8 cellular contexts compared by ENCODE assay signal in genomic region chr1:221045842-221046831, GRCh38.
DNase-seq lines count a peak whose midpoint lies in the region; FAIRE-seq and TF ChIP-seq lines count a peak whose summit lies in the region.

No MANE protein-coding gene starts in this region.

- WGBS in GM23248 (ENCODE audit: low coverage in 1 of 2, low lambda C conversion rate in 2 of 2, missing lambda C conversion rate in 2 of 2), 2 experiments = 79 to 84% methylated on average over 5 of the region's 5 CpGs

- FAIRE-seq in HTR-8/SVneo (lab: Jason Lieb, UNC) = no peak

- no peaks in the 10 kb centered on the region for H3K27me3 ChIP-seq in GM23248 (replicated peaks; ENCODE audit: insufficient read depth)

- peak overlapping the region; percentile 54 for H2AFZ ChIP-seq in GM23248

- no peak for TF ChIP-seq CTCF in GM13976 (IDR thresholded peaks at IDR 0.05; ENCODE audit: borderline replicate concordance, control extremely low read depth, extremely low read depth, insufficient read depth, missing control alignments)
- TF ChIP-seq CTCF in fibroblast of mammary gland (conservative IDR thresholded peaks at IDR 0.05; ENCODE audit: control insufficient read depth, insufficient read depth, low read depth, low read length) = no peak

- no peaks in the 10 kb centered on the region for H3K9me3 ChIP-seq in GM23248 (ENCODE audit: low read depth)

- no peaks in the 10 kb centered on the region for H3F3A ChIP-seq in GM23248 (ENCODE audit: insufficient read depth)

- in situ Hi-C loops in GM13976 (cut with MboI; ENCODE audit: low sequenced_read_pairs, unreplicated experiment) (no loop called here), GM23248 (cut with MboI) (no loop called here)

- DNase-seq in GM13976 (ENCODE audit: low spot score) (peak; percentile 41), GM23248 (peak; percentile 30), LHCN-M2 (ENCODE audit: low read depth) (peak; percentile 29), fibroblast of mammary gland (ENCODE audit: low read depth) (peak; percentile 36), NCI-H1436 (lab: John Stamatoyannopoulos, UW) (no peak), NCI-H526 treated with DMSO at 0.1 percent for 48 hours (lab: John Stamatoyannopoulos, UW) (no peak), DMS 273 (lab: John Stamatoyannopoulos, UW; ENCODE audit: unreplicated experiment) (no peak), HTR-8/SVneo (ENCODE audit: insufficient read length, low spot score) (no peak)

- H3K9me2 ChIP-seq in GM23248 (ENCODE audit: insufficient read depth) = no peaks in the 10 kb centered on the region

- peaks cover 9% of the 10 kb centered on the region for H3K4me1 ChIP-seq in GM23248 (ENCODE audit: insufficient read depth)

- H3K9ac ChIP-seq in GM23248 = no peak overlapping the region

- peak overlapping the region; percentile 10 for H3K4me2 ChIP-seq in GM23248 (ENCODE audit: unreplicated experiment)

- no peak overlapping the region for H3K27ac ChIP-seq in GM23248

- H4K20me1 ChIP-seq in GM23248 (ENCODE audit: insufficient read depth) = no peaks in the 10 kb centered on the region

- H3K4me3 ChIP-seq in GM23248 (no peak overlapping the region), fibroblast of mammary gland (ENCODE audit: control insufficient read depth, low read depth, low read length) (no peak overlapping the region)

- H3K36me3 ChIP-seq in GM23248 (ENCODE audit: low read depth) = no peaks in the 10 kb centered on the region

- H3K79me2 ChIP-seq in GM23248 (ENCODE audit: insufficient read depth) = no peaks in the 10 kb centered on the region

Comparison
In these comparisons a context has a peak if more than half of its experiments do, and no peak if none do; other contexts are left out.
1. DNase-seq: peak in GM13976 (single experiment), GM23248 (single experiment), LHCN-M2 (single experiment) and fibroblast of mammary gland (single experiment); none in NCI-H1436 (single experiment), NCI-H526 treated with DMSO at 0.1 percent for 48 hours (single experiment), DMS 273 (single experiment) and HTR-8/SVneo (single experiment).